Comparison of ENCODE assay signal across 9 cellular contexts in the genomic region with DNA sequence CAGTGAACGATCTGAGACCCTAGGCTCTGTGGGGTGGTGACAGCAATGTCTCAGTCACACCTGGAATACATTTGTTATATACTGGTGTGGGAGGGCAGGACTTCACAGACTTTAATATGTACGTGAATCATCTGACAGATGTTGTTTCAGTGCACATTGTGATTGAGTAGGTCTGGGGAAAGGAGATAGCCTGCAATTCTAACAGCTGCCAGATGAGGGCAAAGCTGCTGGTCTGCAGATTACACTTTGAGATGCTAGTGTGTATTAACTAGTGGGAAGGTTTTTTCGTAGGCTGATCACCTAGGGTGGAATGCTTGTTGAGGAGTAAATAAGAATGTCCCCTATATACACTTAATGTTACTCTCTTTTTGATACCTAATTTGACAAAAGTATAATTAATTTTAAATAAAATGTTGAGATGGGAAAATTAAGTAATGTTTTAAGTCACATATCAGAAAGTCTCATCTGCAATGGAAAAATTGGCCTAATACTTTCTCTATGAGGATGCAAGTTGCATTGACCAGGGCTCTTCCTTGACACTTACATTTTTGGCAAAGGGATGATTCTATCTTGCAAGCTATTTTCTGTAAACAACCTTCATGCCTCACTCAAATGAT.
DNase-seq lines count a peak whose midpoint lies in the region; ATAC-seq, FAIRE-seq and TF ChIP-seq lines count a peak whose summit lies in the region.
"Had no signal": no experiment of that assay in that cellular context is flagged by ENCODE, and none has a peak within 500 bp of the region (broad histone marks: within the 10 kb centered on the region; RNA-seq: fewer than 3 reads in every experiment).

No MANE protein-coding gene starts in this region.

- no peak for FAIRE-seq in bronchial epithelial cell (lab: Jason Lieb, UNC)
- FAIRE-seq: TTC549 had no signal

- H4K8ac ChIP-seq in mesendoderm (ENCODE audit: low read depth, low read length), result no peak overlapping the region

- no CpG with 5 or more reads among the region's 3 CpGs for WGBS in mesendoderm (ENCODE audit: extremely low coverage, insufficient coverage, low lambda C conversion rate)

- H3K23ac ChIP-seq in mesendoderm (ENCODE audit: low read length), result no peak overlapping the region

- H3K4me3 ChIP-seq in bronchial epithelial cell (ENCODE audit: low read depth, low read length), result no peak overlapping the region
- no peak overlapping the region for H3K4me3 ChIP-seq in mesendoderm (ENCODE audit: low read length)

- H2BK15ac ChIP-seq in mesendoderm (replicated peaks; ENCODE audit: low read depth), result no peak overlapping the region

- DNase-seq in DMS 273 treated with DMSO at 0.1 percent for 48 hours (lab: John Stamatoyannopoulos, UW), result peak; percentile 7
- DNase-seq in NCI-H345 (lab: John Stamatoyannopoulos, UW), result peak; percentile 43
- peak; percentile 53 for DNase-seq in bronchial epithelial cell (ENCODE audit: low read depth)
- peak; percentile 63 for DNase-seq in mesendoderm
- DNase-seq in activated CD4-positive, CD25-positive, alpha-beta regulatory T cell (lab: John Stamatoyannopoulos, UW), result no peak
- DNase-seq in activated CD8-positive, alpha-beta memory T cell treated with anti-CD3 and anti-CD28 coated beads, Interleukin-2, amount 50 U/mL, for 4 hours, result no peak

- TF ChIP-seq CTCF in bronchial epithelial cell (IDR thresholded peaks at IDR 0.05; ENCODE audit: insufficient read depth, low read length, severe bottlenecking), result peak; percentile 68

- no peaks in the 10 kb centered on the region for H3K79me2 ChIP-seq in mesendoderm (ENCODE audit: control insufficient read depth, insufficient read depth, low read length)

- H3K18ac ChIP-seq in mesendoderm (ENCODE audit: low read length), result no peak overlapping the region

- no peaks in the 10 kb centered on the region for H3K4me1 ChIP-seq in mesendoderm (ENCODE audit: control insufficient read depth, low read depth, low read length)

- peak; percentile 60 for ATAC-seq in GM19023 (IDR thresholded peaks at IDR 0.05; ENCODE audit: unreplicated experiment)
- ATAC-seq in HG03066 (IDR thresholded peaks at IDR 0.05; ENCODE audit: low read depth, unreplicated experiment), result peak; percentile 70

- no peak overlapping the region for H3K4me2 ChIP-seq in mesendoderm (ENCODE audit: low read length)

- no peaks in the 10 kb centered on the region for H3K79me1 ChIP-seq in mesendoderm (ENCODE audit: low read length)

- no peak overlapping the region for H2AK5ac ChIP-seq in mesendoderm (ENCODE audit: low read length)

- no peak overlapping the region for H3K56ac ChIP-seq in mesendoderm (ENCODE audit: low read length)

- H2BK5ac ChIP-seq in mesendoderm (ENCODE audit: low read length), result no peak overlapping the region

- no peaks in the 10 kb centered on the region for H3K27me3 ChIP-seq in bronchial epithelial cell (ENCODE audit: control insufficient read depth, insufficient read depth, low read length)
- no peaks in the 10 kb centered on the region for H3K27me3 ChIP-seq in mesendoderm (ENCODE audit: insufficient read depth, low read length, poor library complexity)

- H3K4ac ChIP-seq in mesendoderm (ENCODE audit: low read depth, low read length), result no peak overlapping the region

- H3K27ac ChIP-seq in mesendoderm (ENCODE audit: low read depth, low read length), result no peak overlapping the region

- H3K9ac ChIP-seq in mesendoderm (ENCODE audit: low read length), result no peak overlapping the region

- H3K36me3 ChIP-seq in bronchial epithelial cell (ENCODE audit: control insufficient read depth, insufficient read depth, low read length), result no peaks in the 10 kb centered on the region
- no peaks in the 10 kb centered on the region for H3K36me3 ChIP-seq in mesendoderm (ENCODE audit: control insufficient read depth, insufficient read depth, low read length)

- no peak overlapping the region for H2BK120ac ChIP-seq in mesendoderm (ENCODE audit: low read depth, low read length)

- no peak overlapping the region for H4K5ac ChIP-seq in mesendoderm (ENCODE audit: low read length)

Comparison
In these comparisons a context has a peak if more than half of its experiments do, and no peak if none do; other contexts are left out.
1. DNase-seq: peak in DMS 273 treated with DMSO at 0.1 percent for 48 hours (single experiment), NCI-H345 (single experiment), bronchial epithelial cell (single experiment) and mesendoderm (single experiment); none in activated CD4-positive, CD25-positive, alpha-beta regulatory T cell (0 of 4) and activated CD8-positive, alpha-beta memory T cell treated with anti-CD3 and anti-CD28 coated beads, Interleukin-2, amount 50 U/mL, for 4 hours (single experiment).